ENCODE assay signal across 1 cellular context in genomic region chr19:494171-495046, GRCh38.
TF ChIP-seq lines count a peak whose summit lies in the region.

No MANE protein-coding gene starts in this region.

TF ChIP-seq in HepG2, 621 proteins besides CTCF, POLR2A, EP300 and RAD21 (continued from another document):
- no peak for TF ChIP-seq ZNF484 (CRISPR knock-in tag; IDR thresholded peaks at IDR 0.05; ENCODE audit: borderline replicate concordance, low read depth)
- TF ChIP-seq RBM22 (optimal IDR thresholded peaks at IDR 0.05; ENCODE audit: low read length): no peak
- TF ChIP-seq, protein P1, sequence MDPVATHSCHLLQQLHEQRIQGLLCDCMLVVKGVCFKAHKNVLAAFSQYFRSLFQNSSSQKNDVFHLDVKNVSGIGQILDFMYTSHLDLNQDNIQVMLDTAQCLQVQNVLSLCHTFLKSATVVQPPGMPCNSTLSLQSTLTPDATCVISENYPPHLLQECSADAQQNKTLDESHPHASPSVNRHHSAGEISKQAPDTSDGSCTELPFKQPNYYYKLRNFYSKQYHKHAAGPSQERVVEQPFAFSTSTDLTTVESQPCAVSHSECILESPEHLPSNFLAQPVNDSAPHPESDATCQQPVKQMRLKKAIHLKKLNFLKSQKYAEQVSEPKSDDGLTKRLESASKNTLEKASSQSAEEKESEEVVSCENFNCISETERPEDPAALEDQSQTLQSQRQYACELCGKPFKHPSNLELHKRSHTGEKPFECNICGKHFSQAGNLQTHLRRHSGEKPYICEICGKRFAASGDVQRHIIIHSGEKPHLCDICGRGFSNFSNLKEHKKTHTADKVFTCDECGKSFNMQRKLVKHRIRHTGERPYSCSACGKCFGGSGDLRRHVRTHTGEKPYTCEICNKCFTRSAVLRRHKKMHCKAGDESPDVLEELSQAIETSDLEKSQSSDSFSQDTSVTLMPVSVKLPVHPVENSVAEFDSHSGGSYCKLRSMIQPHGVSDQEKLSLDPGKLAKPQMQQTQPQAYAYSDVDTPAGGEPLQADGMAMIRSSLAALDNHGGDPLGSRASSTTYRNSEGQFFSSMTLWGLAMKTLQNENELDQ (CRISPR knock-in tag; IDR thresholded peaks at IDR 0.05; ENCODE audit: borderline replicate concordance): no peak
- TF ChIP-seq AHR (CRISPR knock-in tag; IDR thresholded peaks at IDR 0.05): no peak
- 0 out of 2 replicates have a peak, but pooled peaks have one; percentile 34 for TF ChIP-seq THAP11 (CRISPR knock-in tag; IDR thresholded peaks at IDR 0.05)
TF ChIP-seq in HepG2: peak in this region for 49.
